28 cellular contexts compared by ENCODE assay signal in genomic region chr5:121304838-121305237, GRCh38.
"Had no signal": no experiment of that assay in that cellular context is flagged by ENCODE, and none has a peak within 500 bp of the region (broad histone marks: within the 10 kb centered on the region; RNA-seq: fewer than 3 reads in every experiment).

No MANE protein-coding gene starts in this region.

- H3K4me2 ChIP-seq: neural progenitor cell, smooth muscle cell had no signal

- H2AFZ ChIP-seq: neural progenitor cell, parathyroid adenoma had no signal

- ATAC-seq: natural killer cell; psoas muscle; right cardiac atrium; sciatic nerve; stimulated activated memory B cell treated with anti-CD40 and anti-IgM and Interleukin-4, amounts not matched to agents 10 μg/mL and 1 μg/mL and 100 μg/mL, for 72 hours; stimulated activated naive CD8-positive, alpha-beta T cell treated with anti-CD3 and anti-CD28 coated beads, Interleukin-15, amount 100 ng/mL, for 72 hours; stimulated activated naive CD8-positive, alpha-beta T cell treated with anti-CD3 and anti-CD28 coated beads, Interleukin-15, Interleukin-2, amounts not matched to agents 100 U/mL and 50 U/mL, for 24 hours; upper lobe of right lung had no signal

- H3K27ac ChIP-seq: neural progenitor cell, ovary, parathyroid adenoma, psoas muscle, skin epidermis, spleen, suprapubic skin, testis, tibial artery, transverse colon, upper lobe of right lung, uterus had no signal

- H3K9me3 ChIP-seq: ovary, psoas muscle, spleen, suprapubic skin, testis, tibial artery, transverse colon, upper lobe of right lung, uterus had no signal

- H3K36me3 ChIP-seq: neural progenitor cell, ovary, spleen, suprapubic skin, tibial artery, transverse colon, upper lobe of right lung, uterus had no signal

- H3K79me2 ChIP-seq: parathyroid adenoma had no signal

- DNase-seq: natural killer cell; occipital lobe; ovary; posterior cingulate gyrus; psoas muscle; right cardiac atrium; spleen; stimulated activated CD4-positive, alpha-beta T cell treated with anti-CD3 and anti-CD28 coated beads, Interleukin-12 subunit alpha, Interleukin-12 subunit beta, amount 100 ng/mL, for 4 hours; stimulated activated CD4-positive, alpha-beta T cell treated with anti-CD3 and anti-CD28 coated beads, Interleukin-1b, Interleukin-23, amount 100 ng/mL, for 48 hours; stimulated activated CD4-positive, alpha-beta T cell treated with anti-CD3 and anti-CD28 coated beads, Interleukin-4, amount 100 ng/mL, for 1 hour; stimulated activated CD4-positive, alpha-beta T cell treated with anti-CD3 and anti-CD28 coated beads, Interleukin-4, amount 100 ng/mL, for 4 hours; stimulated activated CD8-positive, alpha-beta memory T cell treated with anti-CD3 and anti-CD28 coated beads, Interleukin-4, amount 100 ng/mL, for 48 hours; stimulated activated naive CD4-positive, alpha-beta T cell; stimulated activated naive CD8-positive, alpha-beta T cell treated with anti-CD3 and anti-CD28 coated beads, Interleukin-15, amount 100 ng/mL, for 72 hours; stimulated activated naive CD8-positive, alpha-beta T cell treated with anti-CD3 and anti-CD28 coated beads, Interleukin-15, Interleukin-2, amounts not matched to agents 100 U/mL and 50 U/mL, for 24 hours; substantia nigra; testis; tibial artery; transverse colon; upper lobe of right lung; uterus had no signal

- H3K27me3 ChIP-seq: neural progenitor cell, spleen, suprapubic skin, testis, tibial artery, transverse colon, upper lobe of right lung, uterus had no signal

- H3K4me3 ChIP-seq: neural progenitor cell, ovary, psoas muscle, skin epidermis, smooth muscle cell, spleen, suprapubic skin, testis, tibial artery, transverse colon, upper lobe of right lung, uterus had no signal

- H3K4me1 ChIP-seq: neural progenitor cell, parathyroid adenoma, psoas muscle, spleen, suprapubic skin, testis, tibial artery, transverse colon, upper lobe of right lung, uterus had no signal

- H3K9ac ChIP-seq: neural progenitor cell, parathyroid adenoma had no signal
